Comparison of ENCODE assay signal across 18 cellular contexts in genomic region chr13:67100723-67101122, GRCh38.
DNase-seq lines count a peak whose midpoint lies in the region; ATAC-seq and TF ChIP-seq lines count a peak whose summit lies in the region.
"Had no signal": no experiment of that assay in that cellular context is flagged by ENCODE, and none has a peak within 500 bp of the region (broad histone marks: within the 10 kb centered on the region; RNA-seq: fewer than 3 reads in every experiment).

No MANE protein-coding gene starts in this region.

- H2BK5ac ChIP-seq in neuronal stem cell (ENCODE audit: low read length) = no peak overlapping the region

- H3K9ac ChIP-seq in SK-N-MC (ENCODE audit: insufficient read length) (no peak overlapping the region), neuronal stem cell (ENCODE audit: low read depth, low read length, poor library complexity) (no peak overlapping the region), Karpas-422 (ENCODE audit: low read length) (no peak overlapping the region)

- H2AK5ac ChIP-seq in neuronal stem cell (ENCODE audit: low read depth, low read length) = no peak overlapping the region

- ATAC-seq in HG03039 (IDR thresholded peaks at IDR 0.05; ENCODE audit: unreplicated experiment) (no peak), upper lobe of right lung (no peak)
- ATAC-seq: gastrocnemius medialis; stimulated activated memory B cell treated with anti-CD40 and anti-IgM and Interleukin-4, amounts not matched to agents 10 μg/mL and 1 μg/mL and 100 μg/mL, for 72 hours had no signal

- no peak for TF ChIP-seq POLR2A in erythroblast (IDR thresholded peaks at IDR 0.05; ENCODE audit: low read length)

- H4K8ac ChIP-seq in neuronal stem cell (ENCODE audit: low read depth, low read length) = no peak overlapping the region

- no peaks in the 10 kb centered on the region for H3K9me3 ChIP-seq in SK-N-MC (ENCODE audit: low read depth, low read length)
- H3K9me3 ChIP-seq in neuronal stem cell (replicated peaks in 1 of 2; ENCODE audit: control insufficient read depth in 2 of 2, insufficient read depth in 1 of 2, low read depth in 1 of 2, low read length in 2 of 2) = no peaks in the 10 kb centered on the region
- no peaks in the 10 kb centered on the region for H3K9me3 ChIP-seq in Karpas-422 (ENCODE audit: low read length)
- no peaks in the 10 kb centered on the region for H3K9me3 ChIP-seq in upper lobe of right lung
- H3K9me3 ChIP-seq: adrenal gland, gastrocnemius medialis, upper lobe of left lung had no signal

- H2AFZ ChIP-seq in neuronal stem cell (ENCODE audit: low read length) (peak overlapping the region; percentile 3), Karpas-422 (ENCODE audit: low read length) (no peak overlapping the region)

- TF ChIP-seq CTCF in upper lobe of right lung (IDR thresholded peaks at IDR 0.05) = no peak

- intact Hi-C loops in upper lobe of right lung (cut with DNase I) = no loop called here

- H3K27me3 ChIP-seq in neuronal stem cell (ENCODE audit: control insufficient read depth in 3 of 3, insufficient read depth in 3 of 3, low read depth in 1 of 3, low read length in 3 of 3) (no peaks in the 10 kb centered on the region), Karpas-422 (ENCODE audit: low read length) (no peaks in the 10 kb centered on the region), upper lobe of right lung (no peaks in the 10 kb centered on the region)
- H3K27me3 ChIP-seq: adrenal gland, gastrocnemius medialis, upper lobe of left lung had no signal

- WGBS in neuronal stem cell (ENCODE audit: extremely low coverage in 2 of 2, insufficient read length in 2 of 2, insufficient replicate concordance in 1 of 2), 2 donors = no CpG with 5 or more reads among the region's 3 CpGs

- no peak overlapping the region for H3K18ac ChIP-seq in neuronal stem cell (ENCODE audit: low read length)

- H3K4ac ChIP-seq in neuronal stem cell (ENCODE audit: low read length) = no peak overlapping the region

- no peak overlapping the region for H3K23ac ChIP-seq in neuronal stem cell (ENCODE audit: low read depth, low read length, poor library complexity)

- H3K4me1 ChIP-seq in neuronal stem cell (ENCODE audit: control insufficient read depth in 2 of 2, insufficient read depth in 1 of 2, low read depth in 1 of 2, low read length in 2 of 2) (peaks cover 2 to 8% of the 10 kb centered on the region in 2 donors), Karpas-422 (ENCODE audit: low read length) (no peaks in the 10 kb centered on the region; the same call in 1 of the 2 replicates), upper lobe of right lung (no peaks in the 10 kb centered on the region)
- H3K4me1 ChIP-seq: adrenal gland, gastrocnemius medialis, upper lobe of left lung had no signal

- H4K20me1 ChIP-seq in Karpas-422 (ENCODE audit: insufficient read depth, low read depth, low read length) = no peaks in the 10 kb centered on the region

- H3K36me3 ChIP-seq in SK-N-MC (ENCODE audit: insufficient read depth, low read length) (no peaks in the 10 kb centered on the region), neuronal stem cell (replicated peaks in 1 of 2; ENCODE audit: control insufficient read depth in 2 of 2, insufficient read depth in 2 of 2, low read length in 2 of 2) (no peaks in the 10 kb centered on the region), Karpas-422 (ENCODE audit: insufficient read depth, low read length) (no peaks in the 10 kb centered on the region), upper lobe of right lung (no peaks in the 10 kb centered on the region)
- H3K36me3 ChIP-seq: adrenal gland, gastrocnemius medialis, upper lobe of left lung had no signal

- peak; percentile 18 for DNase-seq in ELF-1 (ENCODE audit: low read depth, low spot score)
- DNase-seq in SK-N-MC (ENCODE audit: low read depth, low spot score) = peak; percentile 30
- DNase-seq in glomerular visceral epithelial cell (ENCODE audit: extremely low spot score) = peak; percentile 73
- DNase-seq in neuronal stem cell (ENCODE audit: low spot score) = no peak
- no peak for DNase-seq in erythroblast (lab: John Stamatoyannopoulos, UW)
- DNase-seq in Karpas-422 = no peak
- DNase-seq in upper lobe of right lung = no peak
- DNase-seq: activated CD4-positive, alpha-beta T cell treated with anti-CD3 and anti-CD28 coated beads for 1 hour; adrenal gland; CD4-positive, CD25-positive, alpha-beta regulatory T cell; DMS79; gastrocnemius medialis; NCI-H1092 treated with DMSO at 0.1 percent for 48 hours; NCI-H69; OCI-M1; upper lobe of left lung had no signal

- H4K91ac ChIP-seq in neuronal stem cell (ENCODE audit: low read depth, low read length, poor library complexity) = no peak overlapping the region

- H2BK120ac ChIP-seq in neuronal stem cell (ENCODE audit: low read depth, low read length) = no peak overlapping the region

- H3K9me2 ChIP-seq in Karpas-422 (replicated peaks; ENCODE audit: insufficient read depth, low read length) = no peaks in the 10 kb centered on the region

- H3K14ac ChIP-seq in neuronal stem cell (ENCODE audit: low read length) = no peak overlapping the region

- no peak overlapping the region for H2BK12ac ChIP-seq in neuronal stem cell (ENCODE audit: low read length)

- H2BK15ac ChIP-seq in neuronal stem cell (ENCODE audit: low read length) = no peak overlapping the region

- no peaks in the 10 kb centered on the region for H3K79me1 ChIP-seq in neuronal stem cell (ENCODE audit: low read depth, low read length)

- peak overlapping the region; percentile 29 for H3K4me3 ChIP-seq in SK-N-MC
- no peak overlapping the region for H3K4me3 ChIP-seq in neuronal stem cell (ENCODE audit: low read length in 2 of 2)
- H3K4me3 ChIP-seq in Karpas-422 (ENCODE audit: low read length) = no peak overlapping the region
- no peak overlapping the region for H3K4me3 ChIP-seq in upper lobe of right lung
- H3K4me3 ChIP-seq: adrenal gland, gastrocnemius medialis, upper lobe of left lung had no signal

- no peaks in the 10 kb centered on the region for H3K79me2 ChIP-seq in Karpas-422 (ENCODE audit: low read length)

- H3K27ac ChIP-seq in SK-N-MC (peak overlapping the region; percentile 29; the same call in 1 of the 2 replicates), neuronal stem cell (replicated peaks; ENCODE audit: low read length) (no peak overlapping the region), Karpas-422 (ENCODE audit: low read length) (no peak overlapping the region), upper lobe of right lung (no peak overlapping the region)
- H3K27ac ChIP-seq: adrenal gland, gastrocnemius medialis, upper lobe of left lung had no signal

- H3K4me2 ChIP-seq in neuronal stem cell (ENCODE audit: insufficient read depth, low read length, poor library complexity, severe bottlenecking) (no peak overlapping the region), Karpas-422 (ENCODE audit: low read depth, low read length, poor library complexity, severe bottlenecking) (no peak overlapping the region)

Comparison
In these comparisons a context has a peak if more than half of its experiments do, and no peak if none do; other contexts are left out.
1. DNase-seq: peak in ELF-1 (single experiment), SK-N-MC (single experiment) and glomerular visceral epithelial cell (single experiment); none in neuronal stem cell (single experiment), erythroblast (0 of 2), Karpas-422 (single experiment) and upper lobe of right lung (single experiment).